Comparison of ENCODE assay signal across 1 cellular context in the genomic region with DNA sequence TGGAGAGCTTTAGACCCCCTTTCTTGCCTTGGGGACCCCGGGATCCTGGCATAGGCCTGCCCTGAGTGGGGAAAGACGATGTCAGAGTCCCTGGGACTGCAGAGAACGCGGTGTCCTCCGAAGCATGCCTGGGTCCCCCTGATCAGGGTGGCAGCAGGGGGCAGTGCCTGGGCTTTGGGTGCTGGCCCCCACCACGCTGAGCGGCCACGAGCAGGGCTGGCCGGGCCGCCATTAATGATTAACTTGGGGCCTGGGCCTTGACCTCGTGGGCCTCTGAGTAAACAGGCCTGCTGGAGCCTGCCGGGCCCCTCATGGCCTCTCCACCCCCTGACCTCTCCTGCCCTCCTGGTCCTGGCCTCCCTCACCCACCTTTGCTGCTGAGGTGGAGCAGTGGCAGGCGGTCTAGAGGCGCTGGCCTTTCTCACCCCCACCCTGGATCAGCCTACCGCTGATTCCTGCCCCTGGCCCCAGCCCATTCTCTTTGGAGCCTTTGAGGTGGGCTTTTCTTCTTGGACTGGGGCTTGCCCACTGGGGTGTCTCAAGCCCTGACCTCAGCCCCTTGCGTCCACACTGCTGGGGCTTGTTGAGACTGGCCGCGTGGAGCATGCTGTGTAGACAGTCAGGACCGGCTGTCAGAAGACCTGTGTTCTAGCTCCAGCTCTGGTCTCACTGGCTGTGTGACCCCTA.
TF ChIP-seq lines count a peak whose summit lies in the region.

No MANE protein-coding gene starts in this region.

TF ChIP-seq in HepG2, 621 proteins besides CTCF, POLR2A, EP300 and RAD21 (continued from another document and continues in another):
- TF ChIP-seq, protein P1, sequence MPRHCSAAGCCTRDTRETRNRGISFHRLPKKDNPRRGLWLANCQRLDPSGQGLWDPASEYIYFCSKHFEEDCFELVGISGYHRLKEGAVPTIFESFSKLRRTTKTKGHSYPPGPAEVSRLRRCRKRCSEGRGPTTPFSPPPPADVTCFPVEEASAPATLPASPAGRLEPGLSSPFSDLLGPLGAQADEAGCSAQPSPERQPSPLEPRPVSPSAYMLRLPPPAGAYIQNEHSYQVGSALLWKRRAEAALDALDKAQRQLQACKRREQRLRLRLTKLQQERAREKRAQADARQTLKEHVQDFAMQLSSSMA (CRISPR knock-in tag; IDR thresholded peaks at IDR 0.05), result 0 out of 2 replicates have a peak, but pooled peaks have one; percentile 25
- no peak for TF ChIP-seq ZNF484 (CRISPR knock-in tag; IDR thresholded peaks at IDR 0.05; ENCODE audit: borderline replicate concordance, low read depth)
- peak; percentile 34; the same call in 1 of the 2 replicates for TF ChIP-seq NFYB (CRISPR knock-in tag; IDR thresholded peaks at IDR 0.05)
- TF ChIP-seq PRMT3 (CRISPR knock-in tag; IDR thresholded peaks at IDR 0.05; ENCODE audit: borderline replicate concordance, low read depth), result 0 out of 2 replicates have a peak, but pooled peaks have one; percentile 69
- peak; percentile 87 for TF ChIP-seq KAT8 (CRISPR knock-in tag; IDR thresholded peaks at IDR 0.05)
- TF ChIP-seq MATR3 (CRISPR knock-in tag; IDR thresholded peaks at IDR 0.05), result no peak
- no peak for TF ChIP-seq HCFC1 (IDR thresholded peaks at IDR 0.05; ENCODE audit: low read depth, low read length)
- peak; percentile 94 for TF ChIP-seq ZNF430 (CRISPR knock-in tag; IDR thresholded peaks at IDR 0.05)
- no peak for TF ChIP-seq ZNF234 (CRISPR knock-in tag; conservative IDR thresholded peaks at IDR 0.05)
- TF ChIP-seq ZNF652 (CRISPR knock-in tag; IDR thresholded peaks at IDR 0.05; ENCODE audit: borderline replicate concordance, low read depth), result no peak
- TF ChIP-seq ZFP62 (CRISPR knock-in tag; IDR thresholded peaks at IDR 0.05), result no peak
- TF ChIP-seq, protein P2, sequence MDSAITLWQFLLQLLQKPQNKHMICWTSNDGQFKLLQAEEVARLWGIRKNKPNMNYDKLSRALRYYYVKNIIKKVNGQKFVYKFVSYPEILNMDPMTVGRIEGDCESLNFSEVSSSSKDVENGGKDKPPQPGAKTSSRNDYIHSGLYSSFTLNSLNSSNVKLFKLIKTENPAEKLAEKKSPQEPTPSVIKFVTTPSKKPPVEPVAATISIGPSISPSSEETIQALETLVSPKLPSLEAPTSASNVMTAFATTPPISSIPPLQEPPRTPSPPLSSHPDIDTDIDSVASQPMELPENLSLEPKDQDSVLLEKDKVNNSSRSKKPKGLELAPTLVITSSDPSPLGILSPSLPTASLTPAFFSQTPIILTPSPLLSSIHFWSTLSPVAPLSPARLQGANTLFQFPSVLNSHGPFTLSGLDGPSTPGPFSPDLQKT (CRISPR knock-in tag; IDR thresholded peaks at IDR 0.05; ENCODE audit: borderline replicate concordance), result no peak
- peak; percentile 94 for TF ChIP-seq ZMAT3 (CRISPR knock-in tag; conservative IDR thresholded peaks at IDR 0.05)
- no peak for TF ChIP-seq U2AF1 (optimal IDR thresholded peaks at IDR 0.05; ENCODE audit: low read depth, low read length)
- peak in 1 of 2 experiments; percentile 94; a peak in 2 of 4 replicates for TF ChIP-seq KLF16 (CRISPR knock-in tag; IDR thresholded peaks at IDR 0.05)
- no peak; the same call in 1 of the 2 replicates for TF ChIP-seq ZNF510 (CRISPR knock-in tag; IDR thresholded peaks at IDR 0.05; ENCODE audit: low read depth)
- TF ChIP-seq ZNF383 (CRISPR knock-in tag; IDR thresholded peaks at IDR 0.05; ENCODE audit: borderline replicate concordance), result no peak
- TF ChIP-seq CSRNP2 (CRISPR knock-in tag; conservative IDR thresholded peaks at IDR 0.05; ENCODE audit: low read depth), result no peak
- no peak for TF ChIP-seq SNRNP70 (IDR thresholded peaks at IDR 0.05; ENCODE audit: low read depth, low read length)
- peak; percentile 82 for TF ChIP-seq ZNF121 (CRISPR knock-in tag; IDR thresholded peaks at IDR 0.05)
- TF ChIP-seq KDM3A (CRISPR knock-in tag; IDR thresholded peaks at IDR 0.05; ENCODE audit: low read depth), result peak; percentile 97
- 0 out of 2 replicates have a peak, but pooled peaks have one; percentile 46 for TF ChIP-seq ZNF776 (CRISPR knock-in tag; IDR thresholded peaks at IDR 0.05)
- TF ChIP-seq ZNF44 (CRISPR knock-in tag; IDR thresholded peaks at IDR 0.05), result 0 out of 2 replicates have a peak, but pooled peaks have one; percentile 14
- TF ChIP-seq SRY (CRISPR knock-in tag; IDR thresholded peaks at IDR 0.05), result 0 out of 2 replicates have a peak, but pooled peaks have one; percentile 77
- TF ChIP-seq ZNF205 (CRISPR knock-in tag; IDR thresholded peaks at IDR 0.05), result peak; percentile 95; the same call in 1 of the 2 replicates
- TF ChIP-seq TBX3 (IDR thresholded peaks at IDR 0.05; ENCODE audit: borderline replicate concordance), result peak; percentile 71
- TF ChIP-seq ZNF333 (CRISPR knock-in tag; IDR thresholded peaks at IDR 0.05; ENCODE audit: borderline replicate concordance), result no peak
- peak; percentile 96 for TF ChIP-seq HMG20A (CRISPR knock-in tag; IDR thresholded peaks at IDR 0.05; ENCODE audit: borderline replicate concordance)
- no peak for TF ChIP-seq RARG (CRISPR knock-in tag; IDR thresholded peaks at IDR 0.05; ENCODE audit: low read depth)
- TF ChIP-seq CENPX (CRISPR knock-in tag; IDR thresholded peaks at IDR 0.05), result no peak
- peak; percentile 62; the same call in 1 of the 2 replicates for TF ChIP-seq AHR (CRISPR knock-in tag; IDR thresholded peaks at IDR 0.05)
- TF ChIP-seq GFI1 (CRISPR knock-in tag; IDR thresholded peaks at IDR 0.05; ENCODE audit: borderline replicate concordance), result peak; percentile 92
- TF ChIP-seq ZNF513 (CRISPR knock-in tag; conservative IDR thresholded peaks at IDR 0.05), result no peak
- TF ChIP-seq NBN (conservative IDR thresholded peaks at IDR 0.05), result no peak
- no peak for TF ChIP-seq NFE2L1 (CRISPR knock-in tag; IDR thresholded peaks at IDR 0.05; ENCODE audit: borderline replicate concordance)
- peak; percentile 78 for TF ChIP-seq ARHGAP35 (CRISPR knock-in tag; IDR thresholded peaks at IDR 0.05; ENCODE audit: borderline replicate concordance)
- TF ChIP-seq JARID2 (CRISPR knock-in tag; IDR thresholded peaks at IDR 0.05; ENCODE audit: insufficient replicate concordance), result no peak
- TF ChIP-seq ZBTB3 (CRISPR knock-in tag; IDR thresholded peaks at IDR 0.05; ENCODE audit: borderline replicate concordance, low read depth), result 0 out of 2 replicates have a peak, but pooled peaks have one; percentile 50
- peak; percentile 94; the same call in 1 of the 2 replicates for TF ChIP-seq CBX5 (CRISPR knock-in tag; IDR thresholded peaks at IDR 0.05; ENCODE audit: borderline replicate concordance)
- no peak for TF ChIP-seq ATAD3A (CRISPR knock-in tag; IDR thresholded peaks at IDR 0.05)
- no peak for TF ChIP-seq ONECUT2 (CRISPR knock-in tag; IDR thresholded peaks at IDR 0.05)
- no peak for TF ChIP-seq PAX8 (CRISPR knock-in tag; IDR thresholded peaks at IDR 0.05; ENCODE audit: borderline replicate concordance)
- no peak for TF ChIP-seq IKZF1 (IDR thresholded peaks at IDR 0.05)
- no peak; the same call in 1 of the 2 replicates for TF ChIP-seq ZNF138 (CRISPR knock-in tag; IDR thresholded peaks at IDR 0.05; ENCODE audit: low read depth)
- peak; percentile 94; the same call in 1 of the 2 replicates for TF ChIP-seq MEIS1 (CRISPR knock-in tag; IDR thresholded peaks at IDR 0.05; ENCODE audit: borderline replicate concordance)
- no peak for TF ChIP-seq ZNF720 (CRISPR knock-in tag; IDR thresholded peaks at IDR 0.05)
- TF ChIP-seq ZNF142 (CRISPR knock-in tag; IDR thresholded peaks at IDR 0.05), result peak; percentile 31; the same call in 1 of the 2 replicates
- peak; percentile 90 for TF ChIP-seq ESRRA (CRISPR knock-in tag; IDR thresholded peaks at IDR 0.05; ENCODE audit: low read depth)
- TF ChIP-seq ZBTB42 (CRISPR knock-in tag; IDR thresholded peaks at IDR 0.05), result no peak
- peak; percentile 58; the same call in 1 of the 2 replicates for TF ChIP-seq HINFP (CRISPR knock-in tag; IDR thresholded peaks at IDR 0.05; ENCODE audit: low read depth)
- TF ChIP-seq, protein P3, sequence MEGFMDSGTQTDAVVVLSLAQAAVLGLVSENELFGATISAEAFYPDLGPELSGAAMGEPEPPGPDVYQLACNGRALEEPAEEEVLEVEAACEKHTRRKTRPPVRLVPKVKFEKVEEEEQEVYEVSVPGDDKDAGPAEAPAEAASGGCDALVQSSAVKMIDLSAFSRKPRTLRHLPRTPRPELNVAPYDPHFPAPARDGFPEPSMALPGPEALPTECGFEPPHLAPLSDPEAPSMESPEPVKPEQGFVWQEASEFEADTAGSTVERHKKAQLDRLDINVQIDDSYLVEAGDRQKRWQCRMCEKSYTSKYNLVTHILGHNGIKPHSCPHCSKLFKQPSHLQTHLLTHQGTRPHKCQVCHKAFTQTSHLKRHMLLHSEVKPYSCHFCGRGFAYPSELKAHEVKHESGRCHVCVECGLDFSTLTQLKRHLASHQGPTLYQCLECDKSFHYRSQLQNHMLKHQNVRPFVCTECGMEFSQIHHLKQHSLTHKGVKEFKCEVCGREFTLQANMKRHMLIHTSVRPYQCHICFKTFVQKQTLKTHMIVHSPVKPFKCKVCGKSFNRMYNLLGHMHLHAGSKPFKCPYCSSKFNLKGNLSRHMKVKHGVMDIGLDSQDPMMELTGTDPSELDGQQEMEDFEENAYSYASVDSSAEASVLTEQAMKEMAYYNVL (CRISPR knock-in tag; IDR thresholded peaks at IDR 0.05; ENCODE audit: borderline replicate concordance), result peak; percentile 86
- no peak for TF ChIP-seq SUZ12 (IDR thresholded peaks at IDR 0.05; ENCODE audit: low read depth, low read length)
- no peak for TF ChIP-seq CREBL2 (CRISPR knock-in tag; IDR thresholded peaks at IDR 0.05; ENCODE audit: borderline replicate concordance)
